9 cellular contexts compared by ENCODE assay signal in the genomic region with DNA sequence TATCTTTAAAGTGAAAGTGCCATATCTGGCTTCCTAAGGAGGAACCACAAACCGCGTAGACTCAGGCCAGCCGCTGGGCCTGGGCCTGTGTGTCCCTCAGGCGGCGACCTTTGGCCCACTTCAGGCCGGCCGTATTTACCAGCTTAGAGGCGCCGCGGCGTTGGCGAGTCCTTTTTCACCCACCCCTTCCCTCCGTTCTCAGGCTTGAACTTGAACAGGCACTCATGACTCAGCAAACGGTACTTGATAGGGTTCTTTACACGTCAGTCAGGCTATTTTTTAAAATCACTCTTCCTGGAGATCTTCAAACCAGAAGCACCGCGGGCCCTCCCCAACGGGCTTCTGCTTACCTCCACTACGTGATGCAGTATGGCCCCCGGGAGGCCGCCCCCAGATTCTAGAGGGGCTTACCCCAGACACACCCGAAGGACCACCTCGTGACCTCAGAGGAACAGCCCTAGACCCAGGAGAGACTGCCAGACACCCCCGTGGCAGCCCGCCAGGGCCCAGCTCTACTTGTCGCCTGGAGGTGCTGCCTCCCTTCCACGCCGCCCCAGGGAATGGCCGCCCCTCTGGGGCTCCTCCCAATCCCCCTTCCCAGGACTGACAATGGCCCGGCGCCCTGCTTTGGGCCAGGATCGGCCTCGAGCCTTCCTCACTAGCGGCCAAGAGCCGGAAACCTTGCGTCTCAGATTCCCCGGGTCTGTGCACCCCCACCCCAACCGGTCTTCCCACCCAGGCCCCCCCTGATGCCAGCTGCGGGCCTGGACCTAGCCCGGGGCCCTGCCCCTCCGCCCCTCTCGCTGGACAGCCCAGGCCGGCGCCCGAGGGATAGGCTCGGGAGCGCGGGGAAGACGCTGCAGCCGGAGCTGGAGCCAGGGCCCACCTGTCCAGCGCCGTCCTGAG. TPM values are rescaled to one million over a fixed set of nuclear protein-coding genes. Genes with fewer than 3 reads are reported as not detected.
DNase-seq lines count a peak whose midpoint lies in the region; ATAC-seq lines count a peak whose summit lies in the region.
"Had no signal": no experiment of that assay in that cellular context is flagged by ENCODE, and none has a peak within 500 bp of the region (broad histone marks: within the 10 kb centered on the region; RNA-seq: fewer than 3 reads in every experiment).

No MANE protein-coding gene starts in this region.

- H3K27ac ChIP-seq in neuronal stem cell (replicated peaks; ENCODE audit: low read length) (no peak overlapping the region), subcutaneous abdominal adipose tissue (ENCODE audit: low read depth, low read length) (peak overlapping the region; percentile 99)
- H3K27ac ChIP-seq: 22Rv1 had no signal

- no peak overlapping the region for H3K14ac ChIP-seq in neuronal stem cell (ENCODE audit: low read length)

- peak overlapping the region; percentile 26 for H3K23ac ChIP-seq in neuronal stem cell (ENCODE audit: low read depth, low read length, poor library complexity)

- H3K9me3 ChIP-seq in neuronal stem cell (replicated peaks in 1 of 2; ENCODE audit: control insufficient read depth in 2 of 2, insufficient read depth in 1 of 2, low read depth in 1 of 2, low read length in 2 of 2) = peaks cover 0 to 3% of the 10 kb centered on the region in 2 donors
- no peaks in the 10 kb centered on the region for H3K9me3 ChIP-seq in subcutaneous abdominal adipose tissue (ENCODE audit: control insufficient read depth in 5 of 5, low read length in 5 of 5)

- H4K8ac ChIP-seq in neuronal stem cell (ENCODE audit: low read depth, low read length) = no peak overlapping the region

- H3K79me1 ChIP-seq in neuronal stem cell (ENCODE audit: low read depth, low read length) = no peaks in the 10 kb centered on the region

- peak overlapping the region; percentile 33 for H2AK5ac ChIP-seq in neuronal stem cell (ENCODE audit: low read depth, low read length)

- peak overlapping the region; percentile 57 for H3K9ac ChIP-seq in neuronal stem cell (ENCODE audit: low read depth, low read length, poor library complexity)
- peak overlapping the region; percentile 68 to 93 (median 84) for H3K9ac ChIP-seq in subcutaneous abdominal adipose tissue (ENCODE audit: low read length in 5 of 5)

- H3K18ac ChIP-seq in neuronal stem cell (ENCODE audit: low read length) = peak overlapping the region; percentile 97

- ATAC-seq in HG03135 (IDR thresholded peaks at IDR 0.05; ENCODE audit: unreplicated experiment) = peak; percentile 88

- peak overlapping the region; percentile 61 for H2BK5ac ChIP-seq in neuronal stem cell (ENCODE audit: low read length)

- H2BK12ac ChIP-seq in neuronal stem cell (ENCODE audit: low read length) = no peak overlapping the region

- H3K36me3 ChIP-seq in neuronal stem cell (replicated peaks in 1 of 2; ENCODE audit: control insufficient read depth in 2 of 2, insufficient read depth in 2 of 2, low read length in 2 of 2) (no peaks in the 10 kb centered on the region), subcutaneous abdominal adipose tissue (ENCODE audit: control insufficient read depth in 5 of 5, insufficient read depth in 5 of 5, low read length in 5 of 5) (no peaks in the 10 kb centered on the region)

- H2AFZ ChIP-seq in neuronal stem cell (ENCODE audit: low read length) = peak overlapping the region; percentile 85

- no peaks in the 10 kb centered on the region for H3K27me3 ChIP-seq in neuronal stem cell (ENCODE audit: control insufficient read depth in 3 of 3, insufficient read depth in 3 of 3, low read depth in 1 of 3, low read length in 3 of 3)
- H3K27me3 ChIP-seq in subcutaneous abdominal adipose tissue (ENCODE audit: control insufficient read depth in 5 of 5, insufficient read depth in 4 of 5, low read length in 5 of 5) = no peaks in the 10 kb centered on the region

- H3K4me2 ChIP-seq in neuronal stem cell (ENCODE audit: insufficient read depth, low read length, poor library complexity, severe bottlenecking) = peak overlapping the region; percentile 76

- peak overlapping the region; percentile 70 for H2BK15ac ChIP-seq in neuronal stem cell (ENCODE audit: low read length)

- DNase-seq in NCI-H1694 treated with DMSO at 0.1 percent for 48 hours (lab: John Stamatoyannopoulos, UW) (peak; percentile 5), NCI-H1694 (lab: John Stamatoyannopoulos, UW) (no peak), SHP77 (lab: John Stamatoyannopoulos, UW) (peak; percentile 62 to 74), foreskin melanocyte (peak; percentile 80), neuronal stem cell (ENCODE audit: low spot score) (peak; percentile 54)
- DNase-seq in activated naive CD4-positive, alpha-beta T cell (lab: John Stamatoyannopoulos, UW) = peak; percentile 4 to 33 (median 10)

- no peak overlapping the region for H4K91ac ChIP-seq in neuronal stem cell (ENCODE audit: low read depth, low read length, poor library complexity)

- H2BK120ac ChIP-seq in neuronal stem cell (ENCODE audit: low read depth, low read length) = no peak overlapping the region

- peak overlapping the region; percentile 1 to 76 for H3K4me3 ChIP-seq in neuronal stem cell (ENCODE audit: low read length in 2 of 2)
- H3K4me3 ChIP-seq in subcutaneous abdominal adipose tissue (ENCODE audit: low read depth in 1 of 5, low read length in 5 of 5) = peak overlapping the region; percentile 61 to 77 (median 64)

- H3K4me1 ChIP-seq in neuronal stem cell (ENCODE audit: control insufficient read depth in 2 of 2, insufficient read depth in 1 of 2, low read depth in 1 of 2, low read length in 2 of 2) = peaks cover 12% of the 10 kb centered on the region in 2 donors
- H3K4me1 ChIP-seq in subcutaneous abdominal adipose tissue (ENCODE audit: control insufficient read depth in 5 of 5, insufficient read depth in 5 of 5, low read length in 5 of 5) = peaks cover 5 to 31% (median 26%) of the 10 kb centered on the region in 5 donors

- WGBS in neuronal stem cell (ENCODE audit: extremely low coverage in 2 of 2, insufficient read length in 2 of 2, insufficient replicate concordance in 1 of 2), 2 donors = no CpG with 5 or more reads among the region's 52 CpGs

- H3K4ac ChIP-seq in neuronal stem cell (ENCODE audit: low read length) = no peak overlapping the region

RNA-seq across cellular contexts. Expression of a gene that starts 33.8 kb away (rescaled TPM):
- 71.9 TPM for polyA plus RNA-seq in neuronal stem cell (2013, experiment 1 of 2)
- 69.5 TPM for polyA plus RNA-seq in neuronal stem cell (2013, experiment 2 of 2)

RNA-seq across cellular contexts. Expression of a gene that starts 39.4 kb away (rescaled TPM):
- polyA plus RNA-seq in neuronal stem cell (2013, experiment 1 of 2) = 7.6 TPM
- polyA plus RNA-seq in neuronal stem cell (2013, experiment 2 of 2) = 8.1 TPM
